ENCODE assay signal across 1 cellular context in genomic region chr20:43949248-43949647, GRCh38.
TF ChIP-seq lines count a peak whose summit lies in the region.

No MANE protein-coding gene starts in this region.

TF ChIP-seq in WTC11, 78 proteins besides CTCF, POLR2A, EP300 and RAD21:
- no peak for TF ChIP-seq TEAD1 (CRISPR knock-in tag; IDR thresholded peaks at IDR 0.05)
- no peak for TF ChIP-seq MYBL2 (CRISPR knock-in tag; IDR thresholded peaks at IDR 0.05)
- TF ChIP-seq ARID4B (CRISPR knock-in tag; IDR thresholded peaks at IDR 0.05; ENCODE audit: borderline replicate concordance): no peak
- TF ChIP-seq ZNF416 (CRISPR knock-in tag; IDR thresholded peaks at IDR 0.05): no peak
- no peak for TF ChIP-seq NR2C2 (CRISPR knock-in tag; IDR thresholded peaks at IDR 0.05)
- no peak for TF ChIP-seq AFF4 (CRISPR knock-in tag; IDR thresholded peaks at IDR 0.05; ENCODE audit: borderline replicate concordance)
- no peak for TF ChIP-seq GTF2I (CRISPR knock-in tag; conservative IDR thresholded peaks at IDR 0.05)
- TF ChIP-seq ZNF425 (CRISPR knock-in tag; conservative IDR thresholded peaks at IDR 0.05): no peak
- TF ChIP-seq MAX (CRISPR knock-in tag; IDR thresholded peaks at IDR 0.05): no peak
- TF ChIP-seq ZNF219 (CRISPR knock-in tag; IDR thresholded peaks at IDR 0.05; ENCODE audit: borderline replicate concordance): no peak
- TF ChIP-seq ZNF532 (CRISPR knock-in tag; IDR thresholded peaks at IDR 0.05; ENCODE audit: borderline replicate concordance): no peak
- no peak for TF ChIP-seq ERG (CRISPR knock-in tag; IDR thresholded peaks at IDR 0.05)
- TF ChIP-seq NFATC4 (CRISPR knock-in tag; IDR thresholded peaks at IDR 0.05): no peak
- TF ChIP-seq ZNF512 (CRISPR knock-in tag; IDR thresholded peaks at IDR 0.05; ENCODE audit: borderline replicate concordance): no peak
- TF ChIP-seq FOXJ3 (CRISPR knock-in tag; IDR thresholded peaks at IDR 0.05; ENCODE audit: borderline replicate concordance): no peak
- no peak for TF ChIP-seq ZNF317 (CRISPR knock-in tag; IDR thresholded peaks at IDR 0.05; ENCODE audit: borderline replicate concordance, low read depth)
- no peak for TF ChIP-seq AR (CRISPR knock-in tag; IDR thresholded peaks at IDR 0.05)
- TF ChIP-seq E2F4 (CRISPR knock-in tag; IDR thresholded peaks at IDR 0.05; ENCODE audit: borderline replicate concordance, low read depth): no peak
- no peak for TF ChIP-seq GRHL2 (CRISPR knock-in tag; IDR thresholded peaks at IDR 0.05; ENCODE audit: insufficient replicate concordance, severe bottlenecking)
- TF ChIP-seq JAZF1 (CRISPR knock-in tag; IDR thresholded peaks at IDR 0.05): no peak
